14 cellular contexts compared by ENCODE assay signal in the genomic region with DNA sequence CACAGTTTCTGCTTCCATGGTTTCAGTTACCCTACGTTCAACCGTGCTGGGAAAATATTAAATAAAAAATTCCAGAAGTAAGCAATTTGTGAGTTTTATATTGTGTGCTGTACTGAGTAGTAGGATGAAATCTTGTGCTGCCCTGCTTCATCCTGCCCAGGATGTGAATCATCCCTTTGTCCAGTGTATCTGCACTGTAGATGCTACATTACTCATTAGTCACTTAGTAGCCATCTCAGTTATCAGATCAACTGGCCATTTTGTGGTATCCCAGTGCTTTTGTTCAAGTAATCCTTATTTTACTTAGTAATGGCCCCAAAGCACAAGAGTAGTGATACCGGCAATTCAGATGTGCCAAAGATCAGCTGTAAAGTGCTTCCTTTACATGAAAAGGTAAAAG.
A peak's percentile ranks its signal among the peaks of the same experiment; 100 is the strongest.
DNase-seq lines count a peak whose midpoint lies in the region; ATAC-seq and TF ChIP-seq lines count a peak whose summit lies in the region.
"Had no signal": no experiment of that assay in that cellular context is flagged by ENCODE, and none has a peak within 500 bp of the region (broad histone marks: within the 10 kb centered on the region; RNA-seq: fewer than 3 reads in every experiment).

No MANE protein-coding gene starts in this region.

- H3K4me3 ChIP-seq in SJSA1 (no peak overlapping the region), epithelial cell of proximal tubule (ENCODE audit: low read depth, low read length) (no peak overlapping the region), trophoblast cell (ENCODE audit: low read depth, low read length) (no peak overlapping the region)
- H3K4me3 ChIP-seq: body of pancreas, gastroesophageal sphincter, psoas muscle, thyroid gland had no signal

- no peak overlapping the region for H3K9ac ChIP-seq in trophoblast cell (ENCODE audit: low read length)

- no peak for TF ChIP-seq POLR2A in GM18505 (IDR thresholded peaks at IDR 0.05; ENCODE audit: borderline replicate concordance, extremely low read depth, insufficient read depth, insufficient read length)

- H3K4me1 ChIP-seq in SJSA1 (replicated peaks) (peaks cover 55% of the 10 kb centered on the region), trophoblast cell (ENCODE audit: control insufficient read depth in 1 of 2, insufficient read depth in 2 of 2, low read length in 2 of 2) (no peaks in the 10 kb centered on the region)
- H3K4me1 ChIP-seq: body of pancreas, psoas muscle had no signal

- no peak overlapping the region for H3K14ac ChIP-seq in trophoblast cell (ENCODE audit: low read length)

- H4K12ac ChIP-seq in trophoblast cell (ENCODE audit: low read depth, low read length): no peak overlapping the region

- H2AFZ ChIP-seq in trophoblast cell (ENCODE audit: insufficient read depth, low read length, poor library complexity): no peak overlapping the region

- H3K27me3 ChIP-seq in SJSA1 (replicated peaks): no peaks in the 10 kb centered on the region
- H3K27me3 ChIP-seq in trophoblast cell (ENCODE audit: insufficient read depth, low read length): no peaks in the 10 kb centered on the region
- H3K27me3 ChIP-seq: body of pancreas, gastroesophageal sphincter, thyroid gland had no signal

- no peak overlapping the region for H2AK5ac ChIP-seq in trophoblast cell (ENCODE audit: low read length)

- CTCF ChIA-PET in GM10248 (lab: Yijun Ruan, JAX): no interaction called here

- no peak overlapping the region for H4K8ac ChIP-seq in trophoblast cell (ENCODE audit: low read depth, low read length)

- H3K4me2 ChIP-seq in trophoblast cell (ENCODE audit: low read length): no peak overlapping the region

- H3K23ac ChIP-seq in trophoblast cell (ENCODE audit: low read length): no peak overlapping the region

- H3K79me2 ChIP-seq in trophoblast cell (ENCODE audit: control insufficient read depth, insufficient read depth, low read length, poor library complexity): no peaks in the 10 kb centered on the region

- H2BK5ac ChIP-seq in trophoblast cell (ENCODE audit: low read depth, low read length, poor library complexity): no peak overlapping the region

- ATAC-seq in GM18505 (IDR thresholded peaks at IDR 0.05; ENCODE audit: unreplicated experiment): no peak
- no peak for ATAC-seq in HG03354 (IDR thresholded peaks at IDR 0.05; ENCODE audit: poor library complexity, severe bottlenecking, unreplicated experiment)
- ATAC-seq: body of pancreas, gastroesophageal sphincter, psoas muscle had no signal

- H3K9me3 ChIP-seq in SJSA1 (replicated peaks) (peaks cover 4% of the 10 kb centered on the region; the same call in 1 of the 2 replicates), trophoblast cell (ENCODE audit: insufficient read depth, low read depth, low read length) (no peaks in the 10 kb centered on the region)
- H3K9me3 ChIP-seq: body of pancreas, gastroesophageal sphincter, psoas muscle, thyroid gland had no signal

- no peak overlapping the region for H2BK12ac ChIP-seq in trophoblast cell (ENCODE audit: low read length)

- no CpG with 5 or more reads among the region's 3 CpGs for WGBS in trophoblast cell (ENCODE audit: extremely low coverage, insufficient coverage, insufficient read length)

- TF ChIP-seq CTCF in epithelial cell of proximal tubule (conservative IDR thresholded peaks at IDR 0.05; ENCODE audit: low read depth, low read length) (no peak), GM10248 (IDR thresholded peaks at IDR 0.05; ENCODE audit: control extremely low read depth, extremely low read depth, low read depth, missing control alignments) (no peak)

- POLR2A ChIA-PET in GM10248 (lab: Yijun Ruan, JAX): no interaction called here

- DNase-seq in GM03348 (ENCODE audit: low spot score) (peak; percentile 36), SJSA1 (ENCODE audit: low read depth in 1 of 2, low spot score in 2 of 2) (peak; percentile 79 to 81), epithelial cell of proximal tubule (ENCODE audit: low read depth) (peak; percentile 45), trophoblast cell (peak; percentile 7 to 44), hippocampal formation (lab: John Stamatoyannopoulos, UW) (no peak), GM10248 (ENCODE audit: extremely low spot score) (no peak)
- DNase-seq: activated CD8-positive, alpha-beta memory T cell treated with anti-CD3 and anti-CD28 coated beads, Interleukin-2, amount 50 U/mL, for 4 hours; body of pancreas; NCI-H1436; psoas muscle; thyroid gland had no signal

- H3K79me1 ChIP-seq in trophoblast cell (ENCODE audit: low read length): peaks cover 2% of the 10 kb centered on the region

- no peaks in the 10 kb centered on the region for H3K36me3 ChIP-seq in SJSA1
- H3K36me3 ChIP-seq in trophoblast cell (ENCODE audit: control insufficient read depth in 1 of 2, insufficient read depth in 2 of 2, low read length in 2 of 2): no peaks in the 10 kb centered on the region
- H3K36me3 ChIP-seq: gastroesophageal sphincter, thyroid gland had no signal

- H3K27ac ChIP-seq in SJSA1 (peak overlapping the region; percentile 81), trophoblast cell (ENCODE audit: low read depth, low read length) (no peak overlapping the region)
- H3K27ac ChIP-seq: body of pancreas, gastroesophageal sphincter, psoas muscle, thyroid gland had no signal

- H2BK120ac ChIP-seq in trophoblast cell (ENCODE audit: insufficient read depth, low read length, poor library complexity): no peak overlapping the region

- no peak overlapping the region for H3K4ac ChIP-seq in trophoblast cell (ENCODE audit: low read depth, low read length)

- no peak overlapping the region for H4K91ac ChIP-seq in trophoblast cell (ENCODE audit: low read depth, low read length)

- H3K18ac ChIP-seq in trophoblast cell (ENCODE audit: low read length): no peak overlapping the region

Comparison
In these comparisons a context has a peak if more than half of its experiments do, and no peak if none do; other contexts are left out.
1. DNase-seq: peak in GM03348 (single experiment), SJSA1 (2 of 2), epithelial cell of proximal tubule (single experiment) and trophoblast cell (2 of 2); none in hippocampal formation (0 of 2) and GM10248 (single experiment).